ENCODE assay signal across 13 cellular contexts in the genomic region with DNA sequence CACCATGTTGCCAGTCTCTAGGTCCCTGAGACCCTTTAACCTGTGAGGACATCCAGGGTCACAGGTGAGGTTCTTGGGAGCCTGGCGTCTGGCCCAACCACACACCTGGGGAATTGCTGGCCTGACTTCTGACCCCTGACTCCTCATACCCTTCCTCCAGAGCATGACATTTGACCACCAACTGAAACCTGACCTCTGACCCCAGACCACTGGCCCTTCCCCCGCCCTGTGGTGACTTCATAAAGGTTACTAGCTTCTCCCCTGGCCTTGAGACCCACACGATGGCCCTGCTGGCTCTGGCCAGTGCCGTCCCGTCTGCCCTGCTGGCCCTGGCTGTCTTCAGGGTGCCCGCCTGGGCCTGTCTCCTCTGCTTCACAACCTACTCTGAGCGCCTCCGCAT. TPM values are rescaled to one million over a fixed set of nuclear protein-coding genes. Genes with fewer than 3 reads are reported as not detected.
DNase-seq lines count a peak whose midpoint lies in the region; ATAC-seq and TF ChIP-seq lines count a peak whose summit lies in the region.
"Had no signal": no experiment of that assay in that cellular context is flagged by ENCODE, and none has a peak within 500 bp of the region (broad histone marks: within the 10 kb centered on the region; RNA-seq: fewer than 3 reads in every experiment).

TSS of gene SPACA6 (plus strand) at position 85 of the 400 bp plus-strand sequence. CDS start at position 282, 197 bp downstream.

- intact Hi-C loops in CD4-positive, alpha-beta memory T cell (cut with micrococcal nuclease): no loop called here
- intact Hi-C loops in heart right ventricle (cut with DNase I): no loop called here
- intact Hi-C loops in sciatic nerve (cut with DNase I): no loop called here

- no peaks in the 10 kb centered on the region for H3K27me3 Mint-ChIP-seq in CD4-positive, alpha-beta memory T cell

- H3K36me3 Mint-ChIP-seq in CD4-positive, alpha-beta memory T cell: peaks cover 5% of the 10 kb centered on the region in 2 donors

- no peak for TF ChIP-seq CTCF in heart right ventricle (IDR thresholded peaks at IDR 0.05)

- H3K4me1 ChIP-seq in CD4-positive, alpha-beta memory T cell (ENCODE audit: insufficient read depth, low read length): peaks cover 6% of the 10 kb centered on the region
- H3K4me1 ChIP-seq in heart right ventricle: peaks cover 7 to 45% (median 30%) of the 10 kb centered on the region in 9 donors

- H3K4me3 ChIP-seq in CD4-positive, alpha-beta memory T cell (ENCODE audit: low read length in 2 of 2): no peak within 1 kb of the TSS
- H3K4me3 ChIP-seq in heart right ventricle: peak within 1 kb of the TSS in 8 of 10 donors; percentile 78 to 100 (median 90)

- no peaks in the 10 kb centered on the region for H3K27me3 ChIP-seq in CD4-positive, alpha-beta memory T cell (ENCODE audit: insufficient read depth, low read length)
- peaks cover 0 to 23% (median 0%) of the 10 kb centered on the region in 7 donors for H3K27me3 ChIP-seq in heart right ventricle

- H3K27ac Mint-ChIP-seq in CD4-positive, alpha-beta memory T cell: peak within 1 kb of the TSS in 5 of 7 donors; percentile 49 to 85 (median 74)
- H3K27ac Mint-ChIP-seq: dendritic cell treated with granulocyte-macrophage colony-stimulating factor and Interleukin-4, amounts not matched to agents 40 ng/mL and 50 ng/mL, for 4 days had no signal

- DNase-seq in CD4-positive, alpha-beta memory T cell: no peak
- DNase-seq in heart right ventricle (no peak), sciatic nerve (ENCODE audit: low spot score) (no peak), medulla oblongata (ENCODE audit: extremely low spot score) (no peak), hepatic stellate cell (ENCODE audit: low spot score) (no peak)
- DNase-seq: activated CD4-positive, alpha-beta T cell treated with anti-CD3 and anti-CD28 coated beads for 1 hour; DMS79; NCI-H524; stimulated activated CD8-positive, alpha-beta memory T cell treated with anti-CD3 and anti-CD28 coated beads, Interleukin-4, amount 100 ng/mL, for 48 hours had no signal

- POLR2A ChIA-PET in CD4-positive, alpha-beta memory T cell (lab: Charles Lee; ENCODE audit: partially characterized antibody): interaction anchor here (3.1 kb wide), 1 partner anchor 10 kb away, joined by 14 read pairs; no protein-coding TSS in a partner anchor

- H3K36me3 ChIP-seq in CD4-positive, alpha-beta memory T cell (ENCODE audit: insufficient read depth, low read length): no peaks in the 10 kb centered on the region
- H3K36me3 ChIP-seq in heart right ventricle: peaks cover 0 to 62% (median 27%) of the 10 kb centered on the region in 9 donors

- peaks cover 9 to 24% (median 16%) of the 10 kb centered on the region in 4 donors for H3K4me1 Mint-ChIP-seq in CD4-positive, alpha-beta memory T cell

- no peaks in the 10 kb centered on the region for H3K9me3 ChIP-seq in CD4-positive, alpha-beta memory T cell (ENCODE audit: control insufficient read depth in 1 of 2, low read length in 2 of 2)
- H3K9me3 ChIP-seq in heart right ventricle: no peaks in the 10 kb centered on the region

- CTCF ChIA-PET in CD4-positive, alpha-beta memory T cell (lab: Charles Lee; ENCODE audit: partially characterized antibody): no interaction called here

- whole genome bisulfite sequencing in heart right ventricle, 2 donors: 83 to 84% methylated on average over 8 of the region's 8 CpGs

- H3K4me3 Mint-ChIP-seq in CD4-positive, alpha-beta memory T cell: peak within 1 kb of the TSS in 5 of 8 donors; percentile 2 to 71 (median 36)
- H3K4me3 Mint-ChIP-seq: dendritic cell treated with granulocyte-macrophage colony-stimulating factor and Interleukin-4, amounts not matched to agents 40 ng/mL and 50 ng/mL, for 4 days had no signal

- no peaks in the 10 kb centered on the region for H3K9me3 Mint-ChIP-seq in CD4-positive, alpha-beta memory T cell
- H3K9me3 Mint-ChIP-seq: dendritic cell treated with granulocyte-macrophage colony-stimulating factor and Interleukin-4, amounts not matched to agents 40 ng/mL and 50 ng/mL, for 4 days had no signal

- ATAC-seq in heart right ventricle (no peak), sciatic nerve (no peak), HG03442 (IDR thresholded peaks at IDR 0.05; ENCODE audit: unreplicated experiment) (no peak), HG03039 (IDR thresholded peaks at IDR 0.05; ENCODE audit: unreplicated experiment) (no peak)

- H3K27ac ChIP-seq in CD4-positive, alpha-beta memory T cell (ENCODE audit: low read depth, low read length): no peak within 1 kb of the TSS
- H3K27ac ChIP-seq in angular gyrus (ENCODE audit: low read depth, low read length) (peak within 1 kb of the TSS; percentile 26), heart right ventricle (peak within 1 kb of the TSS in 9 of 10 donors; percentile 17 to 100 (median 97))

RNA-seq across cellular contexts. Expression of gene SPACA6, which starts in this region (rescaled TPM):
- total RNA-seq in CD4-positive, alpha-beta memory T cell: 10 to 100 TPM; 10.2 to 11.0 TPM
- polyA plus RNA-seq in CD4-positive, alpha-beta memory T cell: 1 to 10 TPM; 2.5 to 2.9 TPM
- total RNA-seq in heart right ventricle: 10 to 100 TPM in 6 of 10 donors, 1 to 10 TPM in 4; 6.4 to 16.1 (median 10.1) TPM
- 10 to 100 TPM in 1 of 2 donors, 1 to 10 TPM in 1; 8.6 to 45.1 TPM for polyA plus RNA-seq in heart right ventricle
- total RNA-seq in sciatic nerve: 47.7 TPM

Comparison
In these comparisons a context has a peak if more than half of its experiments do, and no peak if none do; other contexts are left out.
1. H3K4me3 ChIP-seq: peak in heart right ventricle (8 of 10); none in CD4-positive, alpha-beta memory T cell (0 of 2).